15 cellular contexts compared by ENCODE assay signal in the genomic region with DNA sequence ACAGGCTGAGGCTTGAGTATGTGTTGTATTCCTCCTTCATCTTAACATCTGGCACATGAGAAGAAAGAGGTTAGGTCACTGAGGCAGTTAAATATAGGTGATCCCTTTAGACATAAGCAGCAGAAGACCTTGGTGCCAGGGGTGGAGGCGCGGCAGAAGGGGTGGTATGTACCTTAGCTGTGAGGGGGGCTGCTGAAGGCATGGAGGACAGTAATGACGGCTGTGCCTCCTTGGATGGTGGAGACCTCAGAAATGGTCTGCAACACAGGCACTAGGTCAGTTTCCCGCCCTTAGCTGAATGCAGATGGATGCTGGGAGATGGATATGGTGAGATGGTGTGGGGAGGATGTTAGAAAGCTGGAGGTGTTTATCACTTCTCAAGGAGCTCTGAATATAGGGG. TPM values are rescaled to one million over a fixed set of nuclear protein-coding genes. Genes with fewer than 3 reads are reported as not detected.
A peak's percentile ranks its signal among the peaks of the same experiment; 100 is the strongest.
DNase-seq lines count a peak whose midpoint lies in the region; ATAC-seq and TF ChIP-seq lines count a peak whose summit lies in the region.
"Had no signal": no experiment of that assay in that cellular context is flagged by ENCODE, and none has a peak within 500 bp of the region (broad histone marks: within the 10 kb centered on the region; RNA-seq: fewer than 3 reads in every experiment).

No MANE protein-coding gene starts in this region.

- H3K79me2 ChIP-seq in GM23248 (ENCODE audit: insufficient read depth) (peaks cover 30% of the 10 kb centered on the region), smooth muscle cell (ENCODE audit: low read depth) (peaks cover 30% of the 10 kb centered on the region)

- TF ChIP-seq CTCF in RWPE2 (IDR thresholded peaks at IDR 0.05; ENCODE audit: poor library complexity, severe bottlenecking) (no peak), smooth muscle cell (IDR thresholded peaks at IDR 0.05; ENCODE audit: borderline replicate concordance, insufficient read depth, poor library complexity, severe bottlenecking) (no peak)

- no peak overlapping the region for H3K4me2 ChIP-seq in GM23248 (ENCODE audit: unreplicated experiment)
- no peak overlapping the region for H3K4me2 ChIP-seq in smooth muscle cell

- in situ Hi-C loops in GM23248 (cut with MboI) = no loop called here

- H3K4me1 Mint-ChIP-seq in immature natural killer cell = peaks cover 24 to 26% of the 10 kb centered on the region in 2 donors

- intact Hi-C loops in left ventricle myocardium superior (cut with micrococcal nuclease) = no loop called here

- WGBS in GM23248 (ENCODE audit: low coverage in 1 of 2, low lambda C conversion rate in 2 of 2, missing lambda C conversion rate in 2 of 2), 2 experiments = 89 to 94% methylated on average over 4 of the region's 4 CpGs
- 94% methylated on average over 4 of the region's 4 CpGs for WGBS in smooth muscle cell (ENCODE audit: low lambda C conversion rate)

- H3K36me3 ChIP-seq in GM23248 (ENCODE audit: low read depth) (peaks cover 18% of the 10 kb centered on the region), RWPE2 (ENCODE audit: low read depth) (peaks cover 44% of the 10 kb centered on the region), smooth muscle cell (ENCODE audit: low read depth) (no peaks in the 10 kb centered on the region)

- H3F3A ChIP-seq in GM23248 (ENCODE audit: insufficient read depth) = peaks cover 35% of the 10 kb centered on the region
- peaks cover 10% of the 10 kb centered on the region for H3F3A ChIP-seq in smooth muscle cell (ENCODE audit: low read depth)

- H3K4me3 ChIP-seq in GM23248 (no peak overlapping the region), RWPE2 (ENCODE audit: severe bottlenecking) (no peak overlapping the region), smooth muscle cell (no peak overlapping the region)
- H3K4me3 ChIP-seq: BLaER1 treated with 17β-estradiol and CSF1 and Interleukin-3, amounts not matched to agents 10 nM and 100 nM; body of pancreas; mucosa of descending colon; SJSA1 had no signal

- peak overlapping the region; percentile 8 to 86 (median 72) for H3K27ac Mint-ChIP-seq in immature natural killer cell

- H3K27ac ChIP-seq in GM23248 = peak overlapping the region; percentile 89; the same call in 1 of the 2 replicates
- peak overlapping the region; percentile 81 for H3K27ac ChIP-seq in RWPE2 (ENCODE audit: poor library complexity, severe bottlenecking)
- H3K27ac ChIP-seq in smooth muscle cell (ENCODE audit: low read depth) = peak overlapping the region; percentile 94
- H3K27ac ChIP-seq: body of pancreas, SJSA1 had no signal

- peaks cover 16% of the 10 kb centered on the region for H3K4me1 ChIP-seq in GM23248 (ENCODE audit: insufficient read depth)
- peaks cover 16% of the 10 kb centered on the region for H3K4me1 ChIP-seq in RWPE2 (ENCODE audit: insufficient read depth, poor library complexity, severe bottlenecking)
- peaks cover 25% of the 10 kb centered on the region for H3K4me1 ChIP-seq in smooth muscle cell (ENCODE audit: low read depth)

- H3K36me3 Mint-ChIP-seq in immature natural killer cell = peaks cover 0 to 16% (median 6%) of the 10 kb centered on the region in 3 donors

- no peaks in the 10 kb centered on the region for H3K27me3 ChIP-seq in GM23248 (replicated peaks; ENCODE audit: insufficient read depth)
- H3K27me3 ChIP-seq in RWPE2 (ENCODE audit: insufficient read depth, poor library complexity, severe bottlenecking) = no peaks in the 10 kb centered on the region
- no peaks in the 10 kb centered on the region for H3K27me3 ChIP-seq in smooth muscle cell (ENCODE audit: low read depth)
- H3K27me3 ChIP-seq: body of pancreas, SJSA1 had no signal

- ATAC-seq in RWPE2 (ENCODE audit: low read depth) (no peak), GM21825 (IDR thresholded peaks at IDR 0.05; ENCODE audit: unreplicated experiment) (no peak), left ventricle myocardium superior (no peak)
- ATAC-seq: body of pancreas, mucosa of descending colon had no signal

- H2AFZ ChIP-seq in GM23248 (no peak overlapping the region), smooth muscle cell (ENCODE audit: low read depth) (no peak overlapping the region)

- H3K9me3 ChIP-seq in GM23248 (ENCODE audit: low read depth) (no peaks in the 10 kb centered on the region), RWPE2 (ENCODE audit: severe bottlenecking) (no peaks in the 10 kb centered on the region), smooth muscle cell (replicated peaks; ENCODE audit: low read depth) (no peaks in the 10 kb centered on the region)
- H3K9me3 ChIP-seq: BLaER1 treated with 17β-estradiol and CSF1 and Interleukin-3, amounts not matched to agents 10 nM and 100 nM; body of pancreas; mucosa of descending colon; SJSA1 had no signal

- H3K9me3 Mint-ChIP-seq in immature natural killer cell = no peaks in the 10 kb centered on the region

- peak overlapping the region in 3 of 5 donors; percentile 10 to 40 (median 27) for H3K4me3 Mint-ChIP-seq in immature natural killer cell

- H3K27me3 Mint-ChIP-seq in immature natural killer cell (ENCODE audit: low read depth in 3 of 3) = peaks cover 11 to 23% (median 15%) of the 10 kb centered on the region in 3 donors

- no peaks in the 10 kb centered on the region for H3K9me2 ChIP-seq in GM23248 (ENCODE audit: insufficient read depth)

- H4K20me1 ChIP-seq in GM23248 (ENCODE audit: insufficient read depth) (no peaks in the 10 kb centered on the region; the same call in 1 of the 2 replicates), smooth muscle cell (ENCODE audit: low read depth) (peaks cover 34% of the 10 kb centered on the region)

- H3K9ac ChIP-seq in GM23248 (no peak overlapping the region), smooth muscle cell (ENCODE audit: low read depth) (no peak overlapping the region)
- H3K9ac ChIP-seq: BLaER1 treated with 17β-estradiol and CSF1 and Interleukin-3, amounts not matched to agents 10 nM and 100 nM had no signal

- DNase-seq in GM23248 = no peak
- no peak for DNase-seq in RWPE2 (ENCODE audit: low spot score)
- DNase-seq in immature natural killer cell = no peak
- no peak for DNase-seq in smooth muscle cell (lab: John Stamatoyannopoulos, UW; ENCODE audit: unreplicated experiment)
- DNase-seq in OCI-M2 (lab: John Stamatoyannopoulos, UW; ENCODE audit: unreplicated experiment) = no peak
- DNase-seq in left ventricle myocardium superior = no peak
- DNase-seq: activated naive CD4-positive, alpha-beta T cell treated with Interleukin-2 at 50 U/mL for 16 hours; body of pancreas; Kasumi-1; kidney glomerular epithelial cell; mucosa of descending colon; NCI-H446 treated with DMSO at 0.1 percent for 48 hours had no signal

RNA-seq across cellular contexts. Expression of a gene that starts 1.5 kb away (rescaled TPM):
- total RNA-seq in GM23248 (2014; rRNA removed; shearing (Covaris generic)) = 14.2 and 18.2 TPM in 2 replicates
- 64.7 and 67.7 TPM in 2 replicates for polyA plus RNA-seq in GM23248 (2016; fragmentation: Nextera tagmentation; extraction: Ambion mirVana)
- 10 to 100 TPM; 19.6 to 39.2 (median 23.8) TPM for polyA plus RNA-seq in immature natural killer cell
- 16.5 and 22.4 TPM in 2 replicates for total RNA-seq in smooth muscle cell
- 43.5 and 52.7 TPM in 2 replicates for polyA plus RNA-seq in smooth muscle cell
- total RNA-seq in left ventricle myocardium superior = 13.9 TPM
